Comparison of ENCODE assay signal across 1 cellular context in genomic region chr19:41350735-41351338, GRCh38.
TF ChIP-seq lines count a peak whose summit lies in the region.

No MANE protein-coding gene starts in this region.

TF ChIP-seq in K562, 482 proteins besides CTCF, POLR2A, EP300 and RAD21 (continued from another document):
- TF ChIP-seq VEZF1 (CRISPR knock-in tag; IDR thresholded peaks at IDR 0.05), result peak; percentile 49; the same call in 1 of the 2 replicates
- no peak for TF ChIP-seq PURB (CRISPR knock-in tag; IDR thresholded peaks at IDR 0.05; ENCODE audit: low read depth)
- TF ChIP-seq HDAC2 (IDR thresholded peaks at IDR 0.05), result peak; percentile 90
- peak; percentile 41 to 53; a peak in 2 of 4 replicates for TF ChIP-seq KDM1A (IDR thresholded peaks at IDR 0.05)
- TF ChIP-seq KDM5B (IDR thresholded peaks at IDR 0.05; ENCODE audit: insufficient replicate concordance, low read depth, low read length), result peak; percentile 47
- TF ChIP-seq ZMIZ1 (IDR thresholded peaks at IDR 0.05; ENCODE audit: low read depth in 2 of 2, low read length in 2 of 2), result no peak
- TF ChIP-seq MCM2 (IDR thresholded peaks at IDR 0.05; ENCODE audit: low read depth), result 0 out of 2 replicates have a peak, but pooled peaks have one; percentile 15
- TF ChIP-seq MTA3 (IDR thresholded peaks at IDR 0.05; ENCODE audit: borderline replicate concordance), result no peak
- no peak for TF ChIP-seq DIDO1 (tag; IDR thresholded peaks at IDR 0.05; ENCODE audit: low read depth)
- TF ChIP-seq SAP30 (IDR thresholded peaks at IDR 0.05; ENCODE audit: borderline replicate concordance, insufficient read depth, low read depth, low read length, poor library complexity, severe bottlenecking), result peak; percentile 52
- TF ChIP-seq LARP7 (IDR thresholded peaks at IDR 0.05), result peak; percentile 45; the same call in 1 of the 2 replicates
- TF ChIP-seq, protein P1, sequence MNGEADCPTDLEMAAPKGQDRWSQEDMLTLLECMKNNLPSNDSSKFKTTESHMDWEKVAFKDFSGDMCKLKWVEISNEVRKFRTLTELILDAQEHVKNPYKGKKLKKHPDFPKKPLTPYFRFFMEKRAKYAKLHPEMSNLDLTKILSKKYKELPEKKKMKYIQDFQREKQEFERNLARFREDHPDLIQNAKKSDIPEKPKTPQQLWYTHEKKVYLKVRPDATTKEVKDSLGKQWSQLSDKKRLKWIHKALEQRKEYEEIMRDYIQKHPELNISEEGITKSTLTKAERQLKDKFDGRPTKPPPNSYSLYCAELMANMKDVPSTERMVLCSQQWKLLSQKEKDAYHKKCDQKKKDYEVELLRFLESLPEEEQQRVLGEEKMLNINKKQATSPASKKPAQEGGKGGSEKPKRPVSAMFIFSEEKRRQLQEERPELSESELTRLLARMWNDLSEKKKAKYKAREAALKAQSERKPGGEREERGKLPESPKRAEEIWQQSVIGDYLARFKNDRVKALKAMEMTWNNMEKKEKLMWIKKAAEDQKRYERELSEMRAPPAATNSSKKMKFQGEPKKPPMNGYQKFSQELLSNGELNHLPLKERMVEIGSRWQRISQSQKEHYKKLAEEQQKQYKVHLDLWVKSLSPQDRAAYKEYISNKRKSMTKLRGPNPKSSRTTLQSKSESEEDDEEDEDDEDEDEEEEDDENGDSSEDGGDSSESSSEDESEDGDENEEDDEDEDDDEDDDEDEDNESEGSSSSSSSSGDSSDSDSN (IDR thresholded peaks at IDR 0.05; ENCODE audit: borderline replicate concordance in 1 of 2, low read depth in 2 of 2, low read length in 2 of 2), result peak; percentile 73 to 94; a peak in 3 of 4 replicates
- peak; percentile 61; the same call in 1 of the 2 replicates for TF ChIP-seq MXI1 (IDR thresholded peaks at IDR 0.05; ENCODE audit: low read depth, low read length)
- TF ChIP-seq PHB2 (IDR thresholded peaks at IDR 0.05; ENCODE audit: low read depth), result peak; percentile 39; the same call in 1 of the 2 replicates
- no peak for TF ChIP-seq KDM2B (CRISPR knock-in tag; IDR thresholded peaks at IDR 0.05)
- no peak for TF ChIP-seq ZNF140 (CRISPR knock-in tag; IDR thresholded peaks at IDR 0.05)
